ENCODE assay signal across 11 cellular contexts in genomic region chr16:87889762-87890161, GRCh38. TPM values are rescaled to one million over a fixed set of nuclear protein-coding genes. Genes with fewer than 3 reads are reported as not detected.
DNase-seq lines count a peak whose midpoint lies in the region; FAIRE-seq and TF ChIP-seq lines count a peak whose summit lies in the region.
"Not testable (repeated sequence)": the region's sequence is repeated elsewhere in the genome, so short reads cannot be mapped to it uniquely, and the experiment has no call there.
"Had no signal": no experiment of that assay in that cellular context is flagged by ENCODE, and none has a peak within 500 bp of the region (broad histone marks: within the 10 kb centered on the region; RNA-seq: fewer than 3 reads in every experiment).

No MANE protein-coding gene starts in this region.

- TF ChIP-seq CTCF in AG09309 (IDR thresholded peaks at IDR 0.05; ENCODE audit: control insufficient read depth, insufficient read depth, low read depth, low read length, missing control alignments), result peak; percentile 10
- peak; percentile 6 for TF ChIP-seq CTCF in GM12865 (IDR thresholded peaks at IDR 0.05; ENCODE audit: insufficient read depth, low read depth, low read length, missing control alignments)
- TF ChIP-seq CTCF in bronchial epithelial cell (IDR thresholded peaks at IDR 0.05; ENCODE audit: insufficient read depth, low read length, severe bottlenecking), result peak; percentile 13

- not testable (repeated sequence) for H3K27me3 ChIP-seq in bronchial epithelial cell (ENCODE audit: control insufficient read depth, insufficient read depth, low read length)

- not testable (repeated sequence) for H3K36me3 ChIP-seq in bronchial epithelial cell (ENCODE audit: control insufficient read depth, insufficient read depth, low read length)

- H3K4me3 ChIP-seq in AG09309 (ENCODE audit: control insufficient read depth, low read depth, low read length); GM12865 (ENCODE audit: low read depth, low read length); bronchial epithelial cell (ENCODE audit: low read depth, low read length): not testable (repeated sequence)

- FAIRE-seq in bronchial epithelial cell (lab: Jason Lieb, UNC), result not testable (repeated sequence)

- not testable (repeated sequence) for DNase-seq in AG09309 (ENCODE audit: low read depth); GM12865 (ENCODE audit: low read depth); bronchial epithelial cell (ENCODE audit: low read depth)
- peak; percentile 17 for DNase-seq in MV-4-11 (lab: John Stamatoyannopoulos, UW)
- peak; percentile 51 for DNase-seq in UCSD-AML1 (lab: John Stamatoyannopoulos, UW; ENCODE audit: unreplicated experiment)
- peak; percentile 70 to 73 for DNase-seq in activated T-cell treated with anti-CD3 and anti-CD28 coated beads, Interleukin-2, amount 50 U/mL, for 48 hours
- DNase-seq in iPS-NIHi7 (ENCODE audit: extremely low spot score), result peak; percentile 31
- peak; percentile 59 for DNase-seq in stimulated activated CD4-positive, alpha-beta T cell treated with anti-CD3 and anti-CD28 coated beads, Interleukin-15, amount 100 ng/mL, for 24 hours

RNA-seq across cellular contexts. Expression of gene SLC7A5, which starts 20.5 kb away (rescaled TPM):
- 169 and 243 TPM in 2 replicates for total RNA-seq in bronchial epithelial cell

RNA-seq across cellular contexts. Expression of gene CA5A, which starts 46.6 kb away (rescaled TPM):
- total RNA-seq in bronchial epithelial cell, result not detected in 2 replicates
- total RNA-seq: kidney, sciatic nerve, vagina had no signal
